19 cellular contexts compared by ENCODE assay signal in genomic region chr20:43904778-43905177, GRCh38. TPM values are rescaled to one million over a fixed set of nuclear protein-coding genes. Genes with fewer than 3 reads are reported as not detected.
DNase-seq lines count a peak whose midpoint lies in the region; ATAC-seq, FAIRE-seq and TF ChIP-seq lines count a peak whose summit lies in the region.
"Had no signal": no experiment of that assay in that cellular context is flagged by ENCODE, and none has a peak within 500 bp of the region (broad histone marks: within the 10 kb centered on the region; RNA-seq: fewer than 3 reads in every experiment).

No MANE protein-coding gene starts in this region.

- H3K14ac ChIP-seq in neuronal stem cell (ENCODE audit: low read length) = no peak overlapping the region

- H2BK12ac ChIP-seq in neuronal stem cell (ENCODE audit: low read length) = peak overlapping the region; percentile 67

- H3K36me3 ChIP-seq in Panc1 (ENCODE audit: control insufficient read depth, insufficient read depth, low read length) (no peaks in the 10 kb centered on the region), neuronal stem cell (replicated peaks in 1 of 2; ENCODE audit: control insufficient read depth in 2 of 2, insufficient read depth in 2 of 2, low read length in 2 of 2) (no peaks in the 10 kb centered on the region)
- H3K36me3 ChIP-seq: BE2C, MG63 had no signal

- no peak overlapping the region for H2BK120ac ChIP-seq in neuronal stem cell (ENCODE audit: low read depth, low read length)

- peaks cover 6% of the 10 kb centered on the region; the same call in 1 of the 2 replicates for H3K4me1 ChIP-seq in Panc1 (ENCODE audit: control insufficient read depth, insufficient read depth, low read length)
- peaks cover 21 to 22% of the 10 kb centered on the region in 2 donors for H3K4me1 ChIP-seq in neuronal stem cell (ENCODE audit: control insufficient read depth in 2 of 2, insufficient read depth in 1 of 2, low read depth in 1 of 2, low read length in 2 of 2)
- H3K4me1 ChIP-seq: BE2C had no signal

- DNase-seq in HTR-8/SVneo (ENCODE audit: insufficient read length, low spot score) (no peak), Panc1 (ENCODE audit: low read depth, low spot score) (no peak), islet precursor cell (peak; percentile 50), neuronal stem cell (ENCODE audit: low spot score) (no peak), DMS53 (lab: John Stamatoyannopoulos, UW) (no peak), NCI-H82 treated with DMSO at 0.1 percent for 48 hours (lab: John Stamatoyannopoulos, UW; ENCODE audit: unreplicated experiment) (no peak)
- DNase-seq in activated CD4-positive, alpha-beta T cell treated with anti-CD3 and anti-CD28 coated beads for 48 hours = no peak
- DNase-seq: BE2C; CD4-positive, alpha-beta T cell; DMS79 treated with DMSO at 0.1 percent for 48 hours; MG63; NCI-H1092 treated with DMSO at 0.1 percent for 48 hours; NCI-H2227 treated with DMSO at 0.1 percent for 48 hours; NCI-H524; NK-92 treated with Interleukin-12 subunit alpha and Interleukin-12 subunit beta, amount 100 ng/mL, for 24 hours; T-cell had no signal

- peak overlapping the region; percentile 61 for H3K18ac ChIP-seq in neuronal stem cell (ENCODE audit: low read length)

- peak overlapping the region; percentile 17 for H2BK15ac ChIP-seq in neuronal stem cell (ENCODE audit: low read length)

- peak overlapping the region; percentile 82 for H2AFZ ChIP-seq in neuronal stem cell (ENCODE audit: low read length)

- no peaks in the 10 kb centered on the region for H3K79me1 ChIP-seq in neuronal stem cell (ENCODE audit: low read depth, low read length)

- no TSS peak for BruUV-seq in Panc1 (replicated peaks; lab: Mats Ljungman, UMichigan)

- WGBS in neuronal stem cell (ENCODE audit: extremely low coverage in 2 of 2, insufficient read length in 2 of 2, insufficient replicate concordance in 1 of 2), 2 donors = no CpG with 5 or more reads among the region's 9 CpGs

- peak; percentile 44 for FAIRE-seq in HTR-8/SVneo (lab: Jason Lieb, UNC)
- FAIRE-seq: D721Med had no signal

- H3K9me3 ChIP-seq in Panc1 (ENCODE audit: control insufficient read depth, insufficient read depth, low read depth, low read length) (peaks cover 8% of the 10 kb centered on the region; the same call in 1 of the 2 replicates), neuronal stem cell (replicated peaks in 1 of 2; ENCODE audit: control insufficient read depth in 2 of 2, insufficient read depth in 1 of 2, low read depth in 1 of 2, low read length in 2 of 2) (peaks cover 7 to 22% of the 10 kb centered on the region in 2 donors)
- H3K9me3 ChIP-seq: BE2C had no signal

- H2AK5ac ChIP-seq in neuronal stem cell (ENCODE audit: low read depth, low read length) = no peak overlapping the region

- ATAC-seq in Panc1 = peak; percentile 47; the same call in 1 of the 2 replicates
- ATAC-seq: T-cell had no signal

- H3K4ac ChIP-seq in neuronal stem cell (ENCODE audit: low read length) = no peak overlapping the region

- CTCF ChIA-PET in Panc1 (lab: Charles Lee) = no interaction called here

- intact Hi-C loops in Panc1 (cut with micrococcal nuclease; ENCODE audit: unreplicated experiment) = no loop called here

- H4K8ac ChIP-seq in neuronal stem cell (ENCODE audit: low read depth, low read length) = no peak overlapping the region

- no peak overlapping the region for H3K4me3 ChIP-seq in Panc1 (ENCODE audit: low read depth in 2 of 2, low read length in 2 of 2)
- no peak overlapping the region for H3K4me3 ChIP-seq in neuronal stem cell (ENCODE audit: low read length in 2 of 2)
- H3K4me3 ChIP-seq: MG63 had no signal

- no peak for TF ChIP-seq CTCF in Panc1 (IDR thresholded peaks at IDR 0.05)

- peak overlapping the region; percentile 22 for H3K4me2 ChIP-seq in neuronal stem cell (ENCODE audit: insufficient read depth, low read length, poor library complexity, severe bottlenecking)
- H3K4me2 ChIP-seq: SK-N-SH had no signal

- H3K27ac ChIP-seq in Panc1 (ENCODE audit: low read length) (no peak overlapping the region; the same call in 1 of the 2 replicates), neuronal stem cell (replicated peaks; ENCODE audit: low read length) (peak overlapping the region; percentile 18)

- H3K23ac ChIP-seq in neuronal stem cell (ENCODE audit: low read depth, low read length, poor library complexity) = no peak overlapping the region

- POLR2A ChIA-PET in Panc1 (lab: Charles Lee) = no interaction called here

- H3K27me3 ChIP-seq in Panc1 (ENCODE audit: control insufficient read depth, insufficient read depth, low read length) (no peaks in the 10 kb centered on the region), neuronal stem cell (ENCODE audit: control insufficient read depth in 3 of 3, insufficient read depth in 3 of 3, low read depth in 1 of 3, low read length in 3 of 3) (no peaks in the 10 kb centered on the region)
- H3K27me3 ChIP-seq: BE2C, MG63 had no signal

- H3K9ac ChIP-seq in neuronal stem cell (ENCODE audit: low read depth, low read length, poor library complexity) = no peak overlapping the region
- H3K9ac ChIP-seq: SK-N-SH had no signal

- H2BK5ac ChIP-seq in neuronal stem cell (ENCODE audit: low read length) = peak overlapping the region; percentile 15

- no peak overlapping the region for H4K91ac ChIP-seq in neuronal stem cell (ENCODE audit: low read depth, low read length, poor library complexity)

- in situ Hi-C loops in Panc1 (cut with HindIII; ENCODE audit: low pct_unique_long_range_greater_than_20kb, low sequenced_read_pairs) = no loop called here

RNA-seq across cellular contexts. Expression of gene TOX2, which starts 9.9 kb away (rescaled TPM):
- 85.4 TPM for total RNA-seq in Panc1 (2021; ENCODE audit: unreplicated experiment)
- polyA plus RNA-seq in Panc1 (2012; ENCODE audit: insufficient read length) = 137 TPM
- polyA plus RNA-seq in neuronal stem cell (2013, experiment 1 of 2) = 16.8 TPM
- 15.7 TPM for polyA plus RNA-seq in neuronal stem cell (2013, experiment 2 of 2)
- total RNA-seq: G401 had no signal
